8 cellular contexts compared by ENCODE assay signal in genomic region chr19:38647368-38647965, GRCh38. TPM values are rescaled to one million over a fixed set of nuclear protein-coding genes. Genes with fewer than 3 reads are reported as not detected.
A peak's percentile ranks its signal among the peaks of the same experiment; 100 is the strongest.
DNase-seq lines count a peak whose midpoint lies in the region; ATAC-seq and TF ChIP-seq lines count a peak whose summit lies in the region.

Gene ACTN4, plus strand, starts transcription at chr19:38647649. Its CDS starts 97 bp downstream, at chr19:38647746.

- TF ChIP-seq CTCF in GM20000 (IDR thresholded peaks at IDR 0.05; ENCODE audit: extremely low read depth, missing control alignments): no peak

- no peaks in the 10 kb centered on the region for H3K36me3 ChIP-seq in effector memory CD4-positive, alpha-beta T cell (ENCODE audit: control insufficient read depth, insufficient read depth, low read length)

- peak; percentile 89 for ATAC-seq in memory B cell (ENCODE audit: low read depth)

- peak within 1 kb of the TSS; percentile 93 for H3K4me3 Mint-ChIP-seq in memory B cell

- H3K4me1 Mint-ChIP-seq in memory B cell: peaks cover 32% of the 10 kb centered on the region

- peaks cover 23% of the 10 kb centered on the region for H3K4me1 ChIP-seq in effector memory CD4-positive, alpha-beta T cell (ENCODE audit: control insufficient read depth, insufficient read depth, low read length, poor library complexity, severe bottlenecking)

- H3K9me3 ChIP-seq in effector memory CD4-positive, alpha-beta T cell (ENCODE audit: control insufficient read depth, low read length): no peaks in the 10 kb centered on the region

- H3K27ac ChIP-seq in effector memory CD4-positive, alpha-beta T cell (ENCODE audit: insufficient read depth, low read length, poor library complexity, severe bottlenecking): peak within 1 kb of the TSS; percentile 69

- no peaks in the 10 kb centered on the region for H3K9me3 Mint-ChIP-seq in memory B cell

- DNase-seq in COLO829 (ENCODE audit: low spot score): peak; percentile 99
- DNase-seq in GM20000 (ENCODE audit: low spot score): peak; percentile 99
- DNase-seq in HT-29 (ENCODE audit: low spot score): peak; percentile 100
- peak; percentile 99 for DNase-seq in NK-92 treated with Interleukin-12 subunit alpha and Interleukin-12 subunit beta, amount 100 ng/mL, for 24 hours (lab: John Stamatoyannopoulos, UW)
- peak; percentile 99 to 100 for DNase-seq in activated CD8-positive, alpha-beta memory T cell treated with anti-CD3 and anti-CD28 coated beads for 4 hours (ENCODE audit: low read depth in 2 of 2)
- peak; percentile 100 for DNase-seq in effector memory CD4-positive, alpha-beta T cell
- DNase-seq in memory B cell (ENCODE audit: low spot score in 2 of 2): peak; percentile 100
- DNase-seq in stimulated activated CD8-positive, alpha-beta memory T cell treated with anti-CD3 and anti-CD28 coated beads, Interleukin-12 subunit alpha, Interleukin-12 subunit beta, amount 100 ng/mL, for 1 hour (ENCODE audit: low read depth): peak; percentile 100

- H3K27ac Mint-ChIP-seq in memory B cell: peak within 1 kb of the TSS; percentile 85

- no peaks in the 10 kb centered on the region for H3K27me3 ChIP-seq in effector memory CD4-positive, alpha-beta T cell (replicated peaks; ENCODE audit: control insufficient read depth, insufficient read depth, low read length, poor library complexity, severe bottlenecking)

- H3K4me3 ChIP-seq in effector memory CD4-positive, alpha-beta T cell (ENCODE audit: insufficient read depth, low read depth, low read length, poor library complexity, severe bottlenecking): peak within 1 kb of the TSS; percentile 88

- H3K27me3 Mint-ChIP-seq in memory B cell: no peaks in the 10 kb centered on the region

- peaks cover 1% of the 10 kb centered on the region for H3K36me3 Mint-ChIP-seq in memory B cell

RNA-seq across cellular contexts. Expression of gene ACTN4, which starts in this region (rescaled TPM):
- 1,009 and 1,083 TPM in 2 replicates for total RNA-seq in HT-29 (2014; rRNA removed; shearing (Covaris generic))

Comparison
In these comparisons a context has a peak if more than half of its experiments do, and no peak if none do; other contexts are left out.
1. Peak in every context shown above with its lines: DNase-seq, ATAC-seq, H3K4me3 ChIP-seq and H3K27ac ChIP-seq.